22 cellular contexts compared by ENCODE assay signal in genomic region chr18:78856569-78857200, GRCh38.
"Had no signal": no experiment of that assay in that cellular context is flagged by ENCODE, and none has a peak within 500 bp of the region (broad histone marks: within the 10 kb centered on the region; RNA-seq: fewer than 3 reads in every experiment).

No MANE protein-coding gene starts in this region.

- H3K9me3 Mint-ChIP-seq: type B pancreatic cell had no signal

- H3K4me3 ChIP-seq: esophagus squamous epithelium, gastroesophageal sphincter, pancreas, smooth muscle cell, suprapubic skin, thyroid gland had no signal

- H3K27me3 ChIP-seq: thyroid gland had no signal

- H3K9me3 ChIP-seq: esophagus squamous epithelium, gastroesophageal sphincter, pancreas, suprapubic skin, thyroid gland had no signal

- H3K36me3 Mint-ChIP-seq: immature natural killer cell, type B pancreatic cell had no signal

- H3K4me3 Mint-ChIP-seq: effector memory CD8-positive, alpha-beta T cell; immature natural killer cell; naive B cell; nephron; type B pancreatic cell had no signal

- ATAC-seq: effector memory CD8-positive, alpha-beta T cell; gastroesophageal sphincter; left colon; pancreas; right cardiac atrium; stimulated activated naive CD8-positive, alpha-beta T cell treated with anti-CD3 and anti-CD28 coated beads, Interleukin-15, Interleukin-2, amounts not matched to agents 100 U/mL and 50 U/mL, for 24 hours had no signal

- FAIRE-seq: keratinocyte, pancreas, urothelium cell line had no signal

- H3K4me1 ChIP-seq: esophagus squamous epithelium, gastroesophageal sphincter, pancreas, suprapubic skin, thyroid gland had no signal

- DNase-seq: effector memory CD8-positive, alpha-beta T cell; esophagus squamous epithelium; foreskin fibroblast; glutamatergic neuron; immature natural killer cell; left colon; mesendoderm; naive B cell; pancreas; right cardiac atrium; stimulated activated CD4-positive, alpha-beta T cell treated with anti-CD3 and anti-CD28 coated beads, Interleukin-2, amount 100 ng/mL, for 48 hours; stimulated activated naive CD8-positive, alpha-beta T cell treated with anti-CD3 and anti-CD28 coated beads, Interleukin-15, Interleukin-2, amounts not matched to agents 100 U/mL and 50 U/mL, for 24 hours; thyroid gland had no signal

- H3K36me3 ChIP-seq: esophagus squamous epithelium, gastroesophageal sphincter, pancreas, suprapubic skin, thyroid gland had no signal

- H3K4me1 Mint-ChIP-seq: immature natural killer cell, naive B cell, nephron had no signal

- H3K27ac Mint-ChIP-seq: effector memory CD8-positive, alpha-beta T cell; immature natural killer cell; naive B cell; nephron; progenitor cell of endocrine pancreas; type B pancreatic cell had no signal

- H3K27ac ChIP-seq: epithelial cell of prostate, esophagus squamous epithelium, gastroesophageal sphincter, pancreas, suprapubic skin, thyroid gland had no signal
